Comparison of ENCODE assay signal across 8 cellular contexts in the genomic region with DNA sequence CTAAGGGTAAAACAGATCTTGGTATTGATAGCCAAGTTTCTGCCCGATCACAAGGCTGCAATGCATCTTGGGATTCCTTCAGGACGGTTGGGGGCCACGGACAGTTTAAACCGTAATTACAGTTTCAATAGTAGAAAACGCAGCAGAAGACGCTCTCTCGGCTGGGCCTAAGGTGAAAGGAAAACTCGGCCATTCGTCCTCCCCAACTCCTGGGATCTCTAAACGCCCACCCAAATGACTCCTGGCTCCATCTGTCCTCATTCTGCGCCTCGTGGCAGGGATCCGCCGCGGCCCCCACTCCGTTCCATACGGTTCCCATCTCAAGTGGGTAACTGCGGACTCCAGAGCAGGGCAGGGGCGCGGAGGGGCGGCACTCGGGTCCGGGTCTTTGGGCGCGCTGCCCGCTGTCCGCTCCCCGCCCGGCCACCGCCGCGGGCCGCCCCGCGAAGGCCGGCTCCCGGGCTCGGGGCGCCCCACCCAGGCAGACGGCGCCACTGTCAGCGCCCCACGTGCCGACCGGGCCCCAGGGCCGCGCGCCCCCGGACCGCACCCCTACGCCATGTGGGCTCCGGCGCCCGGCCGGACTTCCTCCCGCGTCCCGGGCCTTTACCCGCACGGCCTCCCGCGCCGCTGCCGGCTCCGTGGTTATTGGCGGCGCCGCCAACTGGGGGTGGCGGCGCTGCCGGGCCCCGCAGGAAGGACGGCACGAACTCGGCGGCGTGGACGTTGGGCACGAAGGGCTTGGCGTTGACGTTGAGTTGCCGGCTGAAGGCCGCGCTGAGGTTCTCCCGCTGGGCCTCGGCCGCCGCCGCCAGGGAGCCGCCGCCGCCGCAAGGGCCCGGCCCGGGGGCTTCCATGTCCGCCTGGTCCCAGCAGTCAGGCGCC. TPM values are rescaled to one million over a fixed set of nuclear protein-coding genes. Genes with fewer than 3 reads are reported as not detected.
A peak's percentile ranks its signal among the peaks of the same experiment; 100 is the strongest.
DNase-seq lines count a peak whose midpoint lies in the region; ATAC-seq and TF ChIP-seq lines count a peak whose summit lies in the region.

No MANE protein-coding gene starts in this region.

- DNase-seq in Daoy (ENCODE audit: low read depth): peak; percentile 27
- DNase-seq in activated CD4-positive, CD25-positive, alpha-beta regulatory T cell treated with anti-CD3 and anti-CD28 coated beads, Interleukin-2, amount 50 U/mL, for 16 hours (ENCODE audit: low read depth, low spot score): peak; percentile 6
- peak; percentile 62 for DNase-seq in colonic mucosa
- DNase-seq in left lung: peak; percentile 42 to 92
- peak; percentile 22 to 34 for DNase-seq in stimulated activated CD4-positive, alpha-beta T cell treated with anti-CD3 and anti-CD28 coated beads, Interleukin-2, amount 100 ng/mL, for 48 hours
- DNase-seq in NCI-H187 (lab: John Stamatoyannopoulos, UW): no peak

- no peaks in the 10 kb centered on the region for H3K27me3 ChIP-seq in HUES48 (ENCODE audit: control insufficient read depth, insufficient read depth, low read length)
- H3K27me3 ChIP-seq in colonic mucosa: no peaks in the 10 kb centered on the region
- no peaks in the 10 kb centered on the region for H3K27me3 ChIP-seq in left lung

- H3K27ac ChIP-seq in HUES48 (ENCODE audit: low read depth, low read length): peak overlapping the region; percentile 69
- peak overlapping the region; percentile 95 for H3K27ac ChIP-seq in colonic mucosa
- peak overlapping the region; percentile 94 to 95 for H3K27ac ChIP-seq in left lung

- H3K9me3 ChIP-seq in HUES48 (ENCODE audit: control insufficient read depth, insufficient read depth, low read length) (no peaks in the 10 kb centered on the region), colonic mucosa (no peaks in the 10 kb centered on the region), left lung (no peaks in the 10 kb centered on the region)

- H3K4me3 ChIP-seq in HUES48 (ENCODE audit: low read depth, low read length) (peak overlapping the region; percentile 79), colonic mucosa (peak overlapping the region; percentile 82), left lung (peak overlapping the region; percentile 85 to 86)

- TF ChIP-seq CTCF in colonic mucosa (IDR thresholded peaks at IDR 0.05): no peak
- no peak for TF ChIP-seq CTCF in left lung (IDR thresholded peaks at IDR 0.05)

- peak overlapping the region; percentile 69 for H3K9ac ChIP-seq in HUES48 (ENCODE audit: low read depth, low read length)
- peak overlapping the region; percentile 91 to 97 for H3K9ac ChIP-seq in colonic mucosa (ENCODE audit: low read depth in 2 of 2, low read length in 2 of 2)

- H3K4me1 ChIP-seq in HUES48 (ENCODE audit: control insufficient read depth, insufficient read depth, low read length): peaks cover 26% of the 10 kb centered on the region
- H3K4me1 ChIP-seq in colonic mucosa: peaks cover 8% of the 10 kb centered on the region
- peaks cover 13 to 46% of the 10 kb centered on the region in 2 donors for H3K4me1 ChIP-seq in left lung

- intact Hi-C loops in colonic mucosa (cut with DNase I) (loop anchor here (5.0 kb wide), 1 partner anchor 63 kb away; a partner anchor contains a TSS), left lung (cut with DNase I) (loop anchor here in 1 of 2 donors (10.0 kb wide), 1 partner anchor 60 kb away; a partner anchor contains a TSS)

- peak; percentile 33 for ATAC-seq in GM21447 (IDR thresholded peaks at IDR 0.05; ENCODE audit: unreplicated experiment)
- peak; percentile 1 for ATAC-seq in left lung

- H3K36me3 ChIP-seq in HUES48 (ENCODE audit: control insufficient read depth, insufficient read depth, low read length) (0 out of 2 replicates have a peak, but pooled peaks cover 7% of the 10 kb centered on the region), colonic mucosa (no peaks in the 10 kb centered on the region), left lung (no peaks in the 10 kb centered on the region)

RNA-seq across cellular contexts. Expression of a gene that starts 0.8 kb away (rescaled TPM):
- 114 TPM in 2 replicates for total RNA-seq in Daoy (2014; rRNA removed; shearing (Covaris generic))
- total RNA-seq in colonic mucosa (100 to 1,000 TPM; 135 to 174 TPM), left lung (100 to 1,000 TPM; 110 to 140 TPM)

RNA-seq across cellular contexts. Expression of a gene that starts 26.8 kb away (rescaled TPM):
- total RNA-seq in Daoy (2014; rRNA removed; shearing (Covaris generic)): not detected in 2 replicates
- total RNA-seq in colonic mucosa (1 to 10 TPM; 2.4 to 9.3 TPM), left lung (10 to 100 TPM in 1 of 2 donors, 1 to 10 TPM in 1; 6.1 to 10.2 TPM)

RNA-seq across cellular contexts. Expression of a gene that starts 50.0 kb away (rescaled TPM):
- total RNA-seq in Daoy (2014; rRNA removed; shearing (Covaris generic)): not detected in 2 replicates
- 1 to 10 TPM; 1.3 to 4.2 TPM for total RNA-seq in colonic mucosa
- 1 to 10 TPM; 1.2 TPM for total RNA-seq in left lung

Comparison
In these comparisons a context has a peak if more than half of its experiments do, and no peak if none do; other contexts are left out.
1. DNase-seq: peak in Daoy (single experiment), activated CD4-positive, CD25-positive, alpha-beta regulatory T cell treated with anti-CD3 and anti-CD28 coated beads, Interleukin-2, amount 50 U/mL, for 16 hours (single experiment), colonic mucosa (single experiment), left lung (2 of 2) and stimulated activated CD4-positive, alpha-beta T cell treated with anti-CD3 and anti-CD28 coated beads, Interleukin-2, amount 100 ng/mL, for 48 hours (2 of 2); none in NCI-H187 (0 of 2).
2. Peak in every context shown above with its lines, with median percentiles within 50 percentile points of each other: H3K27ac ChIP-seq and H3K4me3 ChIP-seq.